In the genomic region with DNA sequence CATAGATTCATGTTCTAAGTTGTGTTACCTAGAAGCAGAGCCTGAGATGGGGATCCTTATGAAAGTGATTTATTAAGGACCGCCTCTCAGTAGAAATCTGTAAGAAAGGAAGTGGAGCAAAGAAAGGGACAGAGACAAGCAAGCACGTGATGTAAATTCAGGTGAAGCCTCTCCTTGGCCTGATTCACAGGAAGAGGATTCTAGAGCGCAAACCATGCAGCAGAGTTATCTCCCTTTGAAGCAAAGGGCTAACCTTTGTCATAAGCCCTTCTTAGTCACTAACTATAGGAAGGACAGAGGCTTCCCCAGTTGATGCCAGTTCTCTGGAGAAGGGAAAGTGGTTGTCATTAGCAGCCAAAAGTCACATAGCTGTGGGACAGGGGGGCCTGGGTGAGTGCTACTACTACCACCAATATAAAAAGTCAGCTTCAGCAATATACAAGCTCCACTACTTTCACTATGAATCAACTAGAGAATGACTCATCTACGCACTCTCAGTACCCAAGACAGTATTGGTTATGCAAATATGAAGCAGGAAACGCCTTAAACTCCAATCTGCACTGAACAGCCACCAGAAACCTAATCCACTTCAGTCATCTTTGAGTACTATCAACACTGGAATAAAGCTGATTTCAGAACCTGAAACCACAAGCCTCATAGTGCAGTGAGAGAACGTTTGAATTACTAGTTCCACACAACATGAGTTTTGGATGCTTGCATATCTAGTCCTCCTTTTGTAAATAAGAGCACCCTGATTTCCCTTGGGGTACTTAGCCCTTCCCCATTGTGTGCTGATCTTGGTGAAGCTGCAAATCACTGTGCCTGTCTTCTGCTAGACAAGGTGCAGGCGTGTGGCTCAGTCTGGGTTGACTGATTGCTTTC, we compare ENCODE assay signal across 8 cellular contexts.
DNase-seq lines count a peak whose midpoint lies in the region; ATAC-seq and TF ChIP-seq lines count a peak whose summit lies in the region.

No MANE protein-coding gene starts in this region.

- H3K4me3 ChIP-seq in endodermal cell (ENCODE audit: low read length) = no peak overlapping the region

- H3K27ac ChIP-seq in endodermal cell (ENCODE audit: low read depth, low read length) = peak overlapping the region; percentile 14

- H3K9ac ChIP-seq in endodermal cell (ENCODE audit: extremely low read depth, low read length, poor library complexity, severe bottlenecking) = no peak overlapping the region

- H3K36me3 Mint-ChIP-seq in endodermal cell (ENCODE audit: low read depth) = peaks cover 10% of the 10 kb centered on the region
- H3K36me3 Mint-ChIP-seq in stimulated activated effector memory CD8-positive, alpha-beta T cell treated with anti-CD3 and anti-CD28 coated beads, Interleukin-12 subunit alpha, Interleukin-12 subunit beta, amount 100 ng/mL, for 72 hours = no peaks in the 10 kb centered on the region

- no peak overlapping the region for H3K4me3 Mint-ChIP-seq in endodermal cell
- H3K4me3 Mint-ChIP-seq in stimulated activated effector memory CD8-positive, alpha-beta T cell treated with anti-CD3 and anti-CD28 coated beads, Interleukin-12 subunit alpha, Interleukin-12 subunit beta, amount 100 ng/mL, for 72 hours = no peak overlapping the region

- WGBS in endodermal cell (ENCODE audit: insufficient coverage in 1 of 2, insufficient read length in 1 of 2), 2 experiments = 84 to 89% methylated on average over 6 to 7 of the region's 7 CpGs

- peaks cover 34% of the 10 kb centered on the region for H3K4me1 Mint-ChIP-seq in endodermal cell
- no peaks in the 10 kb centered on the region for H3K4me1 Mint-ChIP-seq in stimulated activated effector memory CD8-positive, alpha-beta T cell treated with anti-CD3 and anti-CD28 coated beads, Interleukin-12 subunit alpha, Interleukin-12 subunit beta, amount 100 ng/mL, for 72 hours

- peaks cover 2% of the 10 kb centered on the region for H3K27me3 Mint-ChIP-seq in endodermal cell (ENCODE audit: insufficient read depth)

- ATAC-seq in GM19324 (IDR thresholded peaks at IDR 0.05; ENCODE audit: low FRiP score, unreplicated experiment) (peak; percentile 99), HG03135 (IDR thresholded peaks at IDR 0.05; ENCODE audit: unreplicated experiment) (peak; percentile 100)
- peak; percentile 93 for ATAC-seq in stimulated activated effector memory CD8-positive, alpha-beta T cell treated with anti-CD3 and anti-CD28 coated beads, Interleukin-12 subunit alpha, Interleukin-12 subunit beta, amount 100 ng/mL, for 72 hours

- peaks cover 26% of the 10 kb centered on the region for H3K9me3 ChIP-seq in endodermal cell (ENCODE audit: control insufficient read depth, low read length)

- no peak for TF ChIP-seq CTCF in endodermal cell (conservative IDR thresholded peaks at IDR 0.05)

- H3K36me3 ChIP-seq in endodermal cell (ENCODE audit: control insufficient read depth, insufficient read depth, low read length) = no peaks in the 10 kb centered on the region

- no peaks in the 10 kb centered on the region for H3K27me3 ChIP-seq in endodermal cell (ENCODE audit: control insufficient read depth, insufficient read depth, low read length, poor library complexity, severe bottlenecking)

- no peak overlapping the region for H3K27ac Mint-ChIP-seq in endodermal cell
- no peak overlapping the region for H3K27ac Mint-ChIP-seq in stimulated activated effector memory CD8-positive, alpha-beta T cell treated with anti-CD3 and anti-CD28 coated beads, Interleukin-12 subunit alpha, Interleukin-12 subunit beta, amount 100 ng/mL, for 72 hours

- peak; percentile 94 for DNase-seq in DMS53 treated with DMSO at 0.1 percent for 48 hours (lab: John Stamatoyannopoulos, UW; ENCODE audit: unreplicated experiment)
- DNase-seq in OCI-M1 (lab: John Stamatoyannopoulos, UW) = peak; percentile 25
- DNase-seq in endodermal cell = no peak
- no peak for DNase-seq in stimulated activated effector memory CD8-positive, alpha-beta T cell treated with anti-CD3 and anti-CD28 coated beads, Interleukin-12 subunit alpha, Interleukin-12 subunit beta, amount 100 ng/mL, for 72 hours (ENCODE audit: low spot score in 2 of 2)
- DNase-seq in D341Med (ENCODE audit: low spot score) = no peak
- no peak for DNase-seq in stimulated activated naive CD4-positive, alpha-beta T cell treated with Interleukin-2 at 50 U/mL for 16 hours (lab: John Stamatoyannopoulos, UW)

- peaks cover 26% of the 10 kb centered on the region for H3K9me3 Mint-ChIP-seq in endodermal cell
- H3K9me3 Mint-ChIP-seq in stimulated activated effector memory CD8-positive, alpha-beta T cell treated with anti-CD3 and anti-CD28 coated beads, Interleukin-12 subunit alpha, Interleukin-12 subunit beta, amount 100 ng/mL, for 72 hours = peaks cover 3% of the 10 kb centered on the region

- H3K4me1 ChIP-seq in endodermal cell (ENCODE audit: control insufficient read depth, insufficient read depth, low read length) = peaks cover 25% of the 10 kb centered on the region

Comparison
In these comparisons a context has a peak if more than half of its experiments do, and no peak if none do; other contexts are left out.
1. DNase-seq: peak in DMS53 treated with DMSO at 0.1 percent for 48 hours (single experiment) and OCI-M1 (single experiment); none in endodermal cell (single experiment), stimulated activated effector memory CD8-positive, alpha-beta T cell treated with anti-CD3 and anti-CD28 coated beads, Interleukin-12 subunit alpha, Interleukin-12 subunit beta, amount 100 ng/mL, for 72 hours (0 of 2), D341Med (single experiment) and stimulated activated naive CD4-positive, alpha-beta T cell treated with Interleukin-2 at 50 U/mL for 16 hours (single experiment).
2. Peak in every context shown above with its lines, with median percentiles within 50 percentile points of each other: ATAC-seq.